28 cellular contexts compared by ENCODE assay signal in genomic region chr9:114086009-114086408, GRCh38. TPM values are rescaled to one million over a fixed set of nuclear protein-coding genes. Genes with fewer than 3 reads are reported as not detected.
"Had no signal": no experiment of that assay in that cellular context is flagged by ENCODE, and none has a peak within 500 bp of the region (broad histone marks: within the 10 kb centered on the region; RNA-seq: fewer than 3 reads in every experiment).

No MANE protein-coding gene starts in this region.

- H3K4me1 ChIP-seq: adrenal gland, foreskin keratinocyte, parathyroid adenoma, psoas muscle, uterus had no signal

- H3K36me3 Mint-ChIP-seq: activated naive CD8-positive, alpha-beta T cell treated with anti-CD3 and anti-CD28 coated beads for 36 hours; mesothelial cell of epicardium; naive B cell had no signal

- H3K4me3 Mint-ChIP-seq: activated CD4-positive, alpha-beta T cell treated with anti-CD3 and anti-CD28 coated beads for 36 hours; activated CD8-positive, alpha-beta T cell treated with anti-CD3 and anti-CD28 coated beads, Interleukin-2, amount 10 ng/mL, durations not matched to agents 7 days and 5 days; activated naive CD4-positive, alpha-beta T cell treated with anti-CD3 and anti-CD28 coated beads for 36 hours; activated naive CD8-positive, alpha-beta T cell treated with anti-CD3 and anti-CD28 coated beads for 36 hours; mesothelial cell of epicardium; naive B cell had no signal

- H3K27ac ChIP-seq: adrenal gland, body of pancreas, cardiac muscle cell, esophagus muscularis mucosa, foreskin keratinocyte, heart right ventricle, parathyroid adenoma, psoas muscle, spleen, transverse colon, uterus had no signal

- DNase-seq: activated CD4-positive, alpha-beta T cell treated with anti-CD3 and anti-CD28 coated beads for 36 hours; activated CD4-positive, CD25-positive, alpha-beta regulatory T cell; activated CD8-positive, alpha-beta T cell treated with anti-CD3 and anti-CD28 coated beads, Interleukin-2, amount 10 ng/mL, durations not matched to agents 7 days and 5 days; activated effector memory CD4-positive, alpha-beta T cell treated with anti-CD3 and anti-CD28 coated beads, Interleukin-2, amount 50 U/mL, for 16 hours; activated naive CD4-positive, alpha-beta T cell treated with anti-CD3 and anti-CD28 coated beads for 36 hours; activated naive CD8-positive, alpha-beta T cell treated with anti-CD3 and anti-CD28 coated beads for 36 hours; aorta; cortex of kidney; foreskin keratinocyte; heart right ventricle; mammary epithelial cell; naive B cell; psoas muscle; stimulated activated naive CD4-positive, alpha-beta T cell treated with Interleukin-2 at 50 U/mL for 16 hours; transverse colon had no signal

- H3K27ac Mint-ChIP-seq: activated CD4-positive, alpha-beta T cell treated with anti-CD3 and anti-CD28 coated beads for 36 hours; activated CD8-positive, alpha-beta T cell treated with anti-CD3 and anti-CD28 coated beads, Interleukin-2, amount 10 ng/mL, durations not matched to agents 7 days and 5 days; activated naive CD4-positive, alpha-beta T cell treated with anti-CD3 and anti-CD28 coated beads for 36 hours; activated naive CD8-positive, alpha-beta T cell treated with anti-CD3 and anti-CD28 coated beads for 36 hours; mesothelial cell of epicardium had no signal

- H3K9me3 ChIP-seq: adrenal gland, body of pancreas, esophagus muscularis mucosa, heart right ventricle, psoas muscle, spleen, transverse colon, uterus had no signal

- ATAC-seq: activated CD4-positive, alpha-beta T cell treated with anti-CD3 and anti-CD28 coated beads for 36 hours; activated CD8-positive, alpha-beta T cell treated with anti-CD3 and anti-CD28 coated beads, Interleukin-2, amount 10 ng/mL, durations not matched to agents 7 days and 5 days; body of pancreas; foreskin keratinocyte; heart right ventricle; psoas muscle had no signal

- H3K27me3 ChIP-seq: adrenal gland, body of pancreas, cardiac muscle cell, transverse colon, uterus had no signal

- H3K9me3 Mint-ChIP-seq: activated naive CD4-positive, alpha-beta T cell treated with anti-CD3 and anti-CD28 coated beads for 36 hours; activated naive CD8-positive, alpha-beta T cell treated with anti-CD3 and anti-CD28 coated beads for 36 hours; mesothelial cell of epicardium had no signal

- H3K4me1 Mint-ChIP-seq: activated CD4-positive, alpha-beta T cell treated with anti-CD3 and anti-CD28 coated beads for 36 hours; activated naive CD8-positive, alpha-beta T cell treated with anti-CD3 and anti-CD28 coated beads for 36 hours; mesothelial cell of epicardium had no signal

- H3K4me3 ChIP-seq: adrenal gland, body of pancreas, cardiac muscle cell, esophagus muscularis mucosa, heart right ventricle, psoas muscle, spleen, transverse colon, uterus had no signal

RNA-seq across cellular contexts. Expression of gene AMBP, which starts 7.9 kb away (rescaled TPM):
- total RNA-seq: activated CD4-positive, alpha-beta T cell treated with anti-CD3 and anti-CD28 coated beads for 36 hours; activated CD8-positive, alpha-beta T cell treated with anti-CD3 and anti-CD28 coated beads, Interleukin-2, amount 10 ng/mL, durations not matched to agents 7 days and 5 days; activated naive CD4-positive, alpha-beta T cell treated with anti-CD3 and anti-CD28 coated beads for 36 hours; activated naive CD8-positive, alpha-beta T cell treated with anti-CD3 and anti-CD28 coated beads for 36 hours; aorta; cardiac muscle cell; cerebellum; esophagus muscularis mucosa; foreskin keratinocyte; glomerular endothelial cell; heart right ventricle; mammary epithelial cell; T-helper 1 cell treated with Interleukin-12 subunit alpha and Interleukin-12 subunit beta and Interleukin-4 antibody, amounts not matched to agents 30 ng/mL and 1 ng/mL, for 36 hours; temporal lobe had no signal
- polyA plus RNA-seq: foreskin keratinocyte, mammary epithelial cell, neural cell, psoas muscle had no signal

RNA-seq across cellular contexts. Expression of gene KIF12, which starts 13.1 kb away (rescaled TPM):
- total RNA-seq: activated CD4-positive, alpha-beta T cell treated with anti-CD3 and anti-CD28 coated beads for 36 hours; activated CD8-positive, alpha-beta T cell treated with anti-CD3 and anti-CD28 coated beads, Interleukin-2, amount 10 ng/mL, durations not matched to agents 7 days and 5 days; activated naive CD4-positive, alpha-beta T cell treated with anti-CD3 and anti-CD28 coated beads for 36 hours; activated naive CD8-positive, alpha-beta T cell treated with anti-CD3 and anti-CD28 coated beads for 36 hours; aorta; esophagus muscularis mucosa; T-helper 1 cell treated with Interleukin-12 subunit alpha and Interleukin-12 subunit beta and Interleukin-4 antibody, amounts not matched to agents 30 ng/mL and 1 ng/mL, for 36 hours had no signal
- polyA plus RNA-seq: heart right ventricle, neural cell had no signal
